ENCODE assay signal across 1 cellular context in genomic region chr4:169611991-169612868, GRCh38.
TF ChIP-seq lines count a peak whose summit lies in the region.

NEK1 (minus strand) TSS chr4:169612583; CDS start chr4:169602630, 9,953 bp downstream.

TF ChIP-seq in HepG2, 621 proteins besides CTCF, POLR2A, EP300 and RAD21 (continued from another document and continues in another):
- TF ChIP-seq TRAFD1 (CRISPR knock-in tag; IDR thresholded peaks at IDR 0.05; ENCODE audit: borderline replicate concordance), result no peak
- peak; percentile 92 for TF ChIP-seq ATF1 (CRISPR knock-in tag; IDR thresholded peaks at IDR 0.05)
- TF ChIP-seq ZNF263 (CRISPR knock-in tag; IDR thresholded peaks at IDR 0.05), result no peak
- TF ChIP-seq KMT2A (CRISPR knock-in tag; IDR thresholded peaks at IDR 0.05), result peak; percentile 83; the same call in 1 of the 2 replicates
- TF ChIP-seq PITX1 (CRISPR knock-in tag; IDR thresholded peaks at IDR 0.05), result peak; percentile 70; the same call in 1 of the 2 replicates
- TF ChIP-seq ELF1 (CRISPR knock-in tag; IDR thresholded peaks at IDR 0.05), result peak; percentile 58
- no peak for TF ChIP-seq ZNF253 (CRISPR knock-in tag; IDR thresholded peaks at IDR 0.05; ENCODE audit: borderline replicate concordance)
- peak; percentile 85; the same call in 1 of the 2 replicates for TF ChIP-seq NFKB2 (CRISPR knock-in tag; IDR thresholded peaks at IDR 0.05; ENCODE audit: borderline replicate concordance)
- peak; percentile 59; the same call in 1 of the 2 replicates for TF ChIP-seq ZNF563 (CRISPR knock-in tag; IDR thresholded peaks at IDR 0.05)
- no peak for TF ChIP-seq ZNF552 (CRISPR knock-in tag; IDR thresholded peaks at IDR 0.05; ENCODE audit: borderline replicate concordance)
- no peak for TF ChIP-seq NRL (CRISPR knock-in tag; IDR thresholded peaks at IDR 0.05; ENCODE audit: borderline replicate concordance)
- no peak for TF ChIP-seq TEAD2 (CRISPR knock-in tag; IDR thresholded peaks at IDR 0.05)
- TF ChIP-seq ZHX2 (IDR thresholded peaks at IDR 0.05; ENCODE audit: low read depth), result peak; percentile 91
- TF ChIP-seq ZHX2 (CRISPR knock-in tag; IDR thresholded peaks at IDR 0.05; ENCODE audit: borderline replicate concordance), result no peak
- TF ChIP-seq KMT2B (CRISPR knock-in tag; IDR thresholded peaks at IDR 0.05), result peak; percentile 97
- TF ChIP-seq REL (CRISPR knock-in tag; conservative IDR thresholded peaks at IDR 0.05), result no peak
- peak; percentile 61; the same call in 1 of the 2 replicates for TF ChIP-seq TFDP1 (CRISPR knock-in tag; IDR thresholded peaks at IDR 0.05; ENCODE audit: borderline replicate concordance)
- TF ChIP-seq ZNF713 (CRISPR knock-in tag; IDR thresholded peaks at IDR 0.05), result peak; percentile 73; the same call in 1 of the 2 replicates
- TF ChIP-seq ZNF614 (CRISPR knock-in tag; IDR thresholded peaks at IDR 0.05; ENCODE audit: borderline replicate concordance), result peak; percentile 54; the same call in 1 of the 2 replicates
- TF ChIP-seq AFF4 (CRISPR knock-in tag; IDR thresholded peaks at IDR 0.05), result 0 out of 2 replicates have a peak, but pooled peaks have one; percentile 52
- TF ChIP-seq GATAD1 (CRISPR knock-in tag; IDR thresholded peaks at IDR 0.05), result peak; percentile 90
- TF ChIP-seq IRF2 (CRISPR knock-in tag; IDR thresholded peaks at IDR 0.05), result peak; percentile 88
- TF ChIP-seq RBM39 (IDR thresholded peaks at IDR 0.05; ENCODE audit: low read depth, low read length, poor library complexity, severe bottlenecking), result peak; percentile 36
- no peak for TF ChIP-seq ZNF792 (CRISPR knock-in tag; IDR thresholded peaks at IDR 0.05)
- TF ChIP-seq ZNF383 (CRISPR knock-in tag; IDR thresholded peaks at IDR 0.05; ENCODE audit: borderline replicate concordance), result peak; percentile 67; the same call in 1 of the 2 replicates
- peak; percentile 86; the same call in 1 of the 2 replicates for TF ChIP-seq ZNF737 (CRISPR knock-in tag; IDR thresholded peaks at IDR 0.05; ENCODE audit: borderline replicate concordance)
- peak; percentile 75; the same call in 1 of the 2 replicates for TF ChIP-seq IRF9 (CRISPR knock-in tag; IDR thresholded peaks at IDR 0.05; ENCODE audit: borderline replicate concordance)
- TF ChIP-seq LCORL (IDR thresholded peaks at IDR 0.05), result no peak
- peak; percentile 55; the same call in 1 of the 2 replicates for TF ChIP-seq LCORL (CRISPR knock-in tag; IDR thresholded peaks at IDR 0.05)
- TF ChIP-seq HMG20A (CRISPR knock-in tag; IDR thresholded peaks at IDR 0.05; ENCODE audit: borderline replicate concordance), result no peak
- peak; percentile 48; the same call in 1 of the 2 replicates for TF ChIP-seq ZSCAN29 (CRISPR knock-in tag; conservative IDR thresholded peaks at IDR 0.05)
- peak; percentile 59; the same call in 1 of the 2 replicates for TF ChIP-seq REPIN1 (CRISPR knock-in tag; IDR thresholded peaks at IDR 0.05; ENCODE audit: borderline replicate concordance, low read depth)
- TF ChIP-seq MAX (IDR thresholded peaks at IDR 0.05), result peak; percentile 93
- TF ChIP-seq MTA1 (CRISPR knock-in tag; IDR thresholded peaks at IDR 0.05; ENCODE audit: borderline replicate concordance), result peak; percentile 83
- TF ChIP-seq PHF21A (CRISPR knock-in tag; IDR thresholded peaks at IDR 0.05), result no peak
- TF ChIP-seq ZNF598 (CRISPR knock-in tag; IDR thresholded peaks at IDR 0.05; ENCODE audit: borderline replicate concordance), result peak; percentile 95
- no peak for TF ChIP-seq FOXP1 (IDR thresholded peaks at IDR 0.05)
- TF ChIP-seq FOXP1 (CRISPR knock-in tag; IDR thresholded peaks at IDR 0.05), result no peak
- no peak for TF ChIP-seq SKIL (CRISPR knock-in tag; IDR thresholded peaks at IDR 0.05; ENCODE audit: borderline replicate concordance)
- TF ChIP-seq ZNF12 (CRISPR knock-in tag; IDR thresholded peaks at IDR 0.05), result 0 out of 2 replicates have a peak, but pooled peaks have one; percentile 11
- TF ChIP-seq ZNF883 (CRISPR knock-in tag; IDR thresholded peaks at IDR 0.05; ENCODE audit: not compliant biosample characterization), result peak; percentile 65
- TF ChIP-seq ZNF232 (CRISPR knock-in tag; IDR thresholded peaks at IDR 0.05; ENCODE audit: borderline replicate concordance), result no peak
- 0 out of 2 replicates have a peak, but pooled peaks have one; percentile 11 for TF ChIP-seq ZBTB2 (CRISPR knock-in tag; IDR thresholded peaks at IDR 0.05; ENCODE audit: low read depth)
- no peak; the same call in 1 of the 2 replicates for TF ChIP-seq ZNF816 (CRISPR knock-in tag; IDR thresholded peaks at IDR 0.05; ENCODE audit: borderline replicate concordance)
- TF ChIP-seq PBX3 (CRISPR knock-in tag; IDR thresholded peaks at IDR 0.05; ENCODE audit: borderline replicate concordance), result no peak
- TF ChIP-seq GLI4 (CRISPR knock-in tag; IDR thresholded peaks at IDR 0.05; ENCODE audit: borderline replicate concordance), result peak; percentile 45; the same call in 1 of the 2 replicates
